ENCODE assay signal across 1 cellular context in the genomic region with DNA sequence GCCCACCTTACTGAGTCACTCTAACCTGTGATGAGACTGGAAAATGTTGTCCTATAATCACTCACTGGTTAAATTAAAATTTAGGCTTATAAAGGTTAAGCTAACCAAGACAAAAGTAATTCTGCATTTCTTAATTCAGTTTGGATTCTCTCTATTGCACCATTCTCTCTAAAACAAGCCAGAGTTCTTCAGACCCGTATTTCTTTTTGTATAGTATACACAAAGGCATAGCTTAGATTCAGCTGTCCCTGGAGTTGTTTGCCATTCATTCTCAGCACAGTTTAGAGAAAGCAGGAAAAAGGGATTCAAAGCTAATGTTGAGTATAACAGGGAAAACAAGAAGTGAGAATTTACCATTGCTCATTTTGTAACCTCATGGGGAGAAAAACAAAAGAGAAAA.
TF ChIP-seq lines count a peak whose summit lies in the region.

No MANE protein-coding gene starts in this region.

TF ChIP-seq in GM12878, 131 proteins besides CTCF, POLR2A, EP300 and RAD21:
- TF ChIP-seq, protein P1, sequence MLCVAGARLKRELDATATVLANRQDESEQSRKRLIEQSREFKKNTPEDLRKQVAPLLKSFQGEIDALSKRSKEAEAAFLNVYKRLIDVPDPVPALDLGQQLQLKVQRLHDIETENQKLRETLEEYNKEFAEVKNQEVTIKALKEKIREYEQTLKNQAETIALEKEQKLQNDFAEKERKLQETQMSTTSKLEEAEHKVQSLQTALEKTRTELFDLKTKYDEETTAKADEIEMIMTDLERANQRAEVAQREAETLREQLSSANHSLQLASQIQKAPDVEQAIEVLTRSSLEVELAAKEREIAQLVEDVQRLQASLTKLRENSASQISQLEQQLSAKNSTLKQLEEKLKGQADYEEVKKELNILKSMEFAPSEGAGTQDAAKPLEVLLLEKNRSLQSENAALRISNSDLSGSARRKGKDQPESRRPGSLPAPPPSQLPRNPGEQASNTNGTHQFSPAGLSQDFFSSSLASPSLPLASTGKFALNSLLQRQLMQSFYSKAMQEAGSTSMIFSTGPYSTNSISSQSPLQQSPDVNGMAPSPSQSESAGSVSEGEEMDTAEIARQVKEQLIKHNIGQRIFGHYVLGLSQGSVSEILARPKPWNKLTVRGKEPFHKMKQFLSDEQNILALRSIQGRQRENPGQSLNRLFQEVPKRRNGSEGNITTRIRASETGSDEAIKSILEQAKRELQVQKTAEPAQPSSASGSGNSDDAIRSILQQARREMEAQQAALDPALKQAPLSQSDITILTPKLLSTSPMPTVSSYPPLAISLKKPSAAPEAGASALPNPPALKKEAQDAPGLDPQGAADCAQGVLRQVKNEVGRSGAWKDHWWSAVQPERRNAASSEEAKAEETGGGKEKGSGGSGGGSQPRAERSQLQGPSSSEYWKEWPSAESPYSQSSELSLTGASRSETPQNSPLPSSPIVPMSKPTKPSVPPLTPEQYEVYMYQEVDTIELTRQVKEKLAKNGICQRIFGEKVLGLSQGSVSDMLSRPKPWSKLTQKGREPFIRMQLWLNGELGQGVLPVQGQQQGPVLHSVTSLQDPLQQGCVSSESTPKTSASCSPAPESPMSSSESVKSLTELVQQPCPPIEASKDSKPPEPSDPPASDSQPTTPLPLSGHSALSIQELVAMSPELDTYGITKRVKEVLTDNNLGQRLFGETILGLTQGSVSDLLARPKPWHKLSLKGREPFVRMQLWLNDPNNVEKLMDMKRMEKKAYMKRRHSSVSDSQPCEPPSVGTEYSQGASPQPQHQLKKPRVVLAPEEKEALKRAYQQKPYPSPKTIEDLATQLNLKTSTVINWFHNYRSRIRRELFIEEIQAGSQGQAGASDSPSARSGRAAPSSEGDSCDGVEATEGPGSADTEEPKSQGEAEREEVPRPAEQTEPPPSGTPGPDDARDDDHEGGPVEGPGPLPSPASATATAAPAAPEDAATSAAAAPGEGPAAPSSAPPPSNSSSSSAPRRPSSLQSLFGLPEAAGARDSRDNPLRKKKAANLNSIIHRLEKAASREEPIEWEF (IDR thresholded peaks at IDR 0.05; ENCODE audit: insufficient replicate concordance, low read depth, low read length): no peak
- TF ChIP-seq, protein P2, sequence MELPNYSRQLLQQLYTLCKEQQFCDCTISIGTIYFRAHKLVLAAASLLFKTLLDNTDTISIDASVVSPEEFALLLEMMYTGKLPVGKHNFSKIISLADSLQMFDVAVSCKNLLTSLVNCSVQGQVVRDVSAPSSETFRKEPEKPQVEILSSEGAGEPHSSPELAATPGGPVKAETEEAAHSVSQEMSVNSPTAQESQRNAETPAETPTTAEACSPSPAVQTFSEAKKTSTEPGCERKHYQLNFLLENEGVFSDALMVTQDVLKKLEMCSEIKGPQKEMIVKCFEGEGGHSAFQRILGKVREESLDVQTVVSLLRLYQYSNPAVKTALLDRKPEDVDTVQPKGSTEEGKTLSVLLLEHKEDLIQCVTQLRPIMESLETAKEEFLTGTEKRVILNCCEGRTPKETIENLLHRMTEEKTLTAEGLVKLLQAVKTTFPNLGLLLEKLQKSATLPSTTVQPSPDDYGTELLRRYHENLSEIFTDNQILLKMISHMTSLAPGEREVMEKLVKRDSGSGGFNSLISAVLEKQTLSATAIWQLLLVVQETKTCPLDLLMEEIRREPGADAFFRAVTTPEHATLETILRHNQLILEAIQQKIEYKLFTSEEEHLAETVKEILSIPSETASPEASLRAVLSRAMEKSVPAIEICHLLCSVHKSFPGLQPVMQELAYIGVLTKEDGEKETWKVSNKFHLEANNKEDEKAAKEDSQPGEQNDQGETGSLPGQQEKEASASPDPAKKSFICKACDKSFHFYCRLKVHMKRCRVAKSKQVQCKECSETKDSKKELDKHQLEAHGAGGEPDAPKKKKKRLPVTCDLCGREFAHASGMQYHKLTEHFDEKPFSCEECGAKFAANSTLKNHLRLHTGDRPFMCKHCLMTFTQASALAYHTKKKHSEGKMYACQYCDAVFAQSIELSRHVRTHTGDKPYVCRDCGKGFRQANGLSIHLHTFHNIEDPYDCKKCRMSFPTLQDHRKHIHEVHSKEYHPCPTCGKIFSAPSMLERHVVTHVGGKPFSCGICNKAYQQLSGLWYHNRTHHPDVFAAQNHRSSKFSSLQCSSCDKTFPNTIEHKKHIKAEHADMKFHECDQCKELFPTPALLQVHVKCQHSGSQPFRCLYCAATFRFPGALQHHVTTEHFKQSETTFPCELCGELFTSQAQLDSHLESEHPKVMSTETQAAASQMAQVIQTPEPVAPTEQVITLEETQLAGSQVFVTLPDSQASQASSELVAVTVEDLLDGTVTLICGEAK (IDR thresholded peaks at IDR 0.05; ENCODE audit: borderline replicate concordance): no peak
- no peak for TF ChIP-seq MYC (IDR thresholded peaks at IDR 0.05; ENCODE audit: insufficient read depth, insufficient read length, insufficient replicate concordance, low read length, severe bottlenecking)
- TF ChIP-seq TBL1XR1 (IDR thresholded peaks at IDR 0.05; ENCODE audit: low read depth, low read length): no peak
- TF ChIP-seq CHD2 (IDR thresholded peaks at IDR 0.05; ENCODE audit: borderline replicate concordance, low read depth, low read length): no peak
- TF ChIP-seq, protein P3, sequence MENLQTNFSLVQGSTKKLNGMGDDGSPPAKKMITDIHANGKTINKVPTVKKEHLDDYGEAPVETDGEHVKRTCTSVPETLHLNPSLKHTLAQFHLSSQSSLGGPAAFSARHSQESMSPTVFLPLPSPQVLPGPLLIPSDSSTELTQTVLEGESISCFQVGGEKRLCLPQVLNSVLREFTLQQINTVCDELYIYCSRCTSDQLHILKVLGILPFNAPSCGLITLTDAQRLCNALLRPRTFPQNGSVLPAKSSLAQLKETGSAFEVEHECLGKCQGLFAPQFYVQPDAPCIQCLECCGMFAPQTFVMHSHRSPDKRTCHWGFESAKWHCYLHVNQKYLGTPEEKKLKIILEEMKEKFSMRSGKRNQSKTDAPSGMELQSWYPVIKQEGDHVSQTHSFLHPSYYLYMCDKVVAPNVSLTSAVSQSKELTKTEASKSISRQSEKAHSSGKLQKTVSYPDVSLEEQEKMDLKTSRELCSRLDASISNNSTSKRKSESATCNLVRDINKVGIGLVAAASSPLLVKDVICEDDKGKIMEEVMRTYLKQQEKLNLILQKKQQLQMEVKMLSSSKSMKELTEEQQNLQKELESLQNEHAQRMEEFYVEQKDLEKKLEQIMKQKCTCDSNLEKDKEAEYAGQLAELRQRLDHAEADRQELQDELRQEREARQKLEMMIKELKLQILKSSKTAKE (IDR thresholded peaks at IDR 0.05; ENCODE audit: low read depth, poor library complexity, severe bottlenecking): no peak
- TF ChIP-seq NBN (IDR thresholded peaks at IDR 0.05): no peak
- TF ChIP-seq TCF7 (IDR thresholded peaks at IDR 0.05; ENCODE audit: borderline replicate concordance): no peak
- no peak for TF ChIP-seq ZNF622 (IDR thresholded peaks at IDR 0.05)
